13 cellular contexts compared by ENCODE assay signal in the genomic region with DNA sequence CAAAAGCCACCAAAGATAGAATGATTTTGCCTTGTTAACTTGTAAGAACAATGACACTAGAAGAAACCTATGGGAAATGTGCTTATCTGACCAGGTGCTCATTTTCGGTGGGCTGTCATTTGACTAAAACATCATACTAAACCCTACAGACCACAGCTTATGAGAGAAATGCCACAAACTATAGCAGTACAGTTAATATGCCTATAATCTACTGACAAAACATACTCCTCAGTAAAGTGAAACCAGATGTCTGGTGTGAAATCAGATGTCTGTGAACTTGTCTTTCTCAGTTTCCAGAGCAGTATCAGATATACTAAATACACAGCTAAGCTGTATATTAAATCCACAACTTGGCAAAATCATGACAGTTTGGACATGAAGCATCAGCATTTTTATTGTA.
DNase-seq lines count a peak whose midpoint lies in the region; ATAC-seq and TF ChIP-seq lines count a peak whose summit lies in the region.
"Had no signal": no experiment of that assay in that cellular context is flagged by ENCODE, and none has a peak within 500 bp of the region (broad histone marks: within the 10 kb centered on the region; RNA-seq: fewer than 3 reads in every experiment).

No MANE protein-coding gene starts in this region.

- H3K79me2 ChIP-seq in SU-DHL-6 (ENCODE audit: insufficient read depth, low read length): peaks cover 14% of the 10 kb centered on the region

- no peak overlapping the region for H3K9ac ChIP-seq in SU-DHL-6 (ENCODE audit: low read length)

- no peaks in the 10 kb centered on the region for H3K9me2 ChIP-seq in SU-DHL-6 (replicated peaks; ENCODE audit: insufficient read depth, low read length)

- H3K4me3 ChIP-seq in SU-DHL-6 (ENCODE audit: insufficient read depth, low read length, poor library complexity, severe bottlenecking): no peak overlapping the region

- no peaks in the 10 kb centered on the region for H3K27me3 ChIP-seq in SU-DHL-6 (ENCODE audit: low read length)

- no peak for TF ChIP-seq CTCF in GM10266 (IDR thresholded peaks at IDR 0.05; ENCODE audit: control insufficient read depth, insufficient read depth, low read depth, missing control alignments)
- TF ChIP-seq CTCF in SU-DHL-6 (IDR thresholded peaks at IDR 0.05; ENCODE audit: insufficient read depth, low read length, poor library complexity, severe bottlenecking): no peak

- peaks cover 10% of the 10 kb centered on the region; the same call in 1 of the 2 replicates for H3F3A ChIP-seq in SU-DHL-6 (ENCODE audit: insufficient read depth)

- ATAC-seq in GM19467 (IDR thresholded peaks at IDR 0.05; ENCODE audit: unreplicated experiment) (peak; percentile 51), HG03060 (IDR thresholded peaks at IDR 0.05; ENCODE audit: low read depth, unreplicated experiment) (peak; percentile 70)
- ATAC-seq: HCT116 had no signal

- H3K36me3 ChIP-seq in SU-DHL-6 (ENCODE audit: low read length): peaks cover 27% of the 10 kb centered on the region; the same call in 1 of the 2 replicates
- H3K36me3 ChIP-seq: neutrophil had no signal

- H3K4me2 ChIP-seq in SU-DHL-6 (ENCODE audit: low read depth, low read length, poor library complexity, severe bottlenecking): peak overlapping the region; percentile 72

- H3K27ac ChIP-seq in SU-DHL-6 (ENCODE audit: low read depth, low read length): no peak overlapping the region
- H3K27ac ChIP-seq: neutrophil had no signal

- no peak overlapping the region for H2AFZ ChIP-seq in SU-DHL-6 (ENCODE audit: low read depth, low read length, severe bottlenecking)

- DNase-seq in GM10266 (ENCODE audit: extremely low spot score) (peak; percentile 28), posterior cingulate gyrus (no peak), 8988T (no peak), NCI-H446 treated with DMSO at 0.1 percent for 48 hours (lab: John Stamatoyannopoulos, UW) (no peak)
- no peak for DNase-seq in stimulated activated CD4-positive, alpha-beta T cell treated with anti-CD3 and anti-CD28 coated beads, Interleukin-12 subunit alpha, Interleukin-12 subunit beta, amount 100 ng/mL, for 4 hours
- DNase-seq: activated B cell treated with CpG ODN at 0.5 μM for 24 hours; CD8-positive, alpha-beta memory T cell; NCI-H526 treated with DMSO at 0.1 percent for 48 hours had no signal

- H3K9me3 ChIP-seq in SU-DHL-6 (ENCODE audit: insufficient read depth, low read length): no peaks in the 10 kb centered on the region
- H3K9me3 ChIP-seq: neutrophil had no signal

- intact Hi-C loops in posterior cingulate gyrus (cut with DNase I): no loop called here

- H4K20me1 ChIP-seq in SU-DHL-6 (ENCODE audit: low read depth, low read length): no peaks in the 10 kb centered on the region
